Comparison of ENCODE assay signal across 12 cellular contexts in genomic region chr5:170389250-170389902, GRCh38. TPM values are rescaled to one million over a fixed set of nuclear protein-coding genes. Genes with fewer than 3 reads are reported as not detected.
A peak's percentile ranks its signal among the peaks of the same experiment; 100 is the strongest.
DNase-seq lines count a peak whose midpoint lies in the region; ATAC-seq and TF ChIP-seq lines count a peak whose summit lies in the region.
"Had no signal": no experiment of that assay in that cellular context is flagged by ENCODE, and none has a peak within 500 bp of the region (broad histone marks: within the 10 kb centered on the region; RNA-seq: fewer than 3 reads in every experiment).

TSS of gene KCNMB1 (minus strand) at chr5:170389367. CDS start at chr5:170385447, 3,920 bp downstream.

- peaks cover 0 to 5% of the 10 kb centered on the region in 2 donors for H3K4me1 ChIP-seq in esophagus (ENCODE audit: control insufficient read depth in 2 of 2, insufficient read depth in 2 of 2, low read length in 1 of 2)
- no peaks in the 10 kb centered on the region for H3K4me1 ChIP-seq in vagina

- H3K27ac Mint-ChIP-seq in naive B cell (peak within 1 kb of the TSS in 4 of 6 donors; percentile 38 to 76 (median 48)), immature natural killer cell (no peak within 1 kb of the TSS)
- H3K27ac Mint-ChIP-seq: activated naive CD4-positive, alpha-beta T cell treated with anti-CD3 and anti-CD28 coated beads, Interleukin-2, amount 50 U/mL, for 24 hours; stimulated activated naive CD8-positive, alpha-beta T cell treated with anti-CD3 and anti-CD28 coated beads, Interleukin-15, Interleukin-2, amounts not matched to agents 100 ng/mL and 50 ng/mL, for 24 hours had no signal

- H3K36me3 ChIP-seq in esophagus (ENCODE audit: control insufficient read depth in 2 of 2, insufficient read depth in 2 of 2, low read length in 1 of 2), result no peaks in the 10 kb centered on the region
- H3K36me3 ChIP-seq in vagina, result no peaks in the 10 kb centered on the region

- H3K4me3 ChIP-seq in esophagus (ENCODE audit: low read depth in 1 of 2, low read length in 2 of 2), result peak within 1 kb of the TSS; percentile 19 to 46
- peak within 1 kb of the TSS; percentile 29 to 32 for H3K4me3 ChIP-seq in vagina

- DNase-seq in NOMO-1 (lab: John Stamatoyannopoulos, UW; ENCODE audit: unreplicated experiment in 2 of 2), result peak; percentile 17 to 37
- DNase-seq in NOMO-1 treated with dmso at 0.1 percent for 144 hours (lab: John Stamatoyannopoulos, UW; ENCODE audit: unreplicated experiment), result no peak
- DNase-seq in naive B cell, result no peak
- no peak for DNase-seq in vagina (ENCODE audit: extremely low spot score in 2 of 2)
- no peak for DNase-seq in GM20000 (ENCODE audit: low spot score)
- DNase-seq in immature natural killer cell, result no peak
- DNase-seq: NCI-H1048 had no signal

- peaks cover 0 to 2% (median 0%) of the 10 kb centered on the region in 7 donors for H3K9me3 Mint-ChIP-seq in naive B cell
- H3K9me3 Mint-ChIP-seq in immature natural killer cell, result no peaks in the 10 kb centered on the region
- H3K9me3 Mint-ChIP-seq: activated naive CD4-positive, alpha-beta T cell treated with anti-CD3 and anti-CD28 coated beads, Interleukin-2, amount 50 U/mL, for 24 hours; stimulated activated naive CD8-positive, alpha-beta T cell treated with anti-CD3 and anti-CD28 coated beads, Interleukin-15, Interleukin-2, amounts not matched to agents 100 ng/mL and 50 ng/mL, for 24 hours had no signal

- H3K4me1 Mint-ChIP-seq in naive B cell, result peaks cover 30 to 36% (median 33%) of the 10 kb centered on the region in 3 donors
- H3K4me1 Mint-ChIP-seq in immature natural killer cell, result peaks cover 3 to 14% of the 10 kb centered on the region in 2 donors

- no peak for TF ChIP-seq CTCF in vagina (IDR thresholded peaks at IDR 0.05)
- no peak for TF ChIP-seq CTCF in GM20000 (IDR thresholded peaks at IDR 0.05; ENCODE audit: extremely low read depth, missing control alignments)

- H3K27me3 Mint-ChIP-seq in naive B cell (peaks cover 0 to 7% (median 6%) of the 10 kb centered on the region in 3 donors), immature natural killer cell (ENCODE audit: low read depth in 3 of 3) (peaks cover 1 to 31% (median 4%) of the 10 kb centered on the region in 3 donors)

- no peaks in the 10 kb centered on the region for H3K27me3 ChIP-seq in esophagus (ENCODE audit: control insufficient read depth in 1 of 2, insufficient read depth in 2 of 2, low read length in 2 of 2)
- H3K27me3 ChIP-seq in vagina, result no peaks in the 10 kb centered on the region

- H3K4me3 Mint-ChIP-seq in naive B cell (peak within 1 kb of the TSS in 3 of 8 donors; percentile 11 to 57 (median 32)), immature natural killer cell (peak within 1 kb of the TSS in 1 of 5 donors; percentile 5)
- H3K4me3 Mint-ChIP-seq: activated naive CD4-positive, alpha-beta T cell treated with anti-CD3 and anti-CD28 coated beads, Interleukin-2, amount 50 U/mL, for 24 hours; stimulated activated naive CD8-positive, alpha-beta T cell treated with anti-CD3 and anti-CD28 coated beads, Interleukin-15, Interleukin-2, amounts not matched to agents 100 ng/mL and 50 ng/mL, for 24 hours had no signal

- H3K36me3 Mint-ChIP-seq in naive B cell, result no peaks in the 10 kb centered on the region
- no peaks in the 10 kb centered on the region for H3K36me3 Mint-ChIP-seq in immature natural killer cell
- H3K36me3 Mint-ChIP-seq: activated naive CD4-positive, alpha-beta T cell treated with anti-CD3 and anti-CD28 coated beads, Interleukin-2, amount 50 U/mL, for 24 hours had no signal

- H3K27ac ChIP-seq in esophagus (ENCODE audit: low read depth in 2 of 2, low read length in 1 of 2) (peak within 1 kb of the TSS; percentile 55 to 86), vagina (peak within 1 kb of the TSS; percentile 49)

- no peak for TF ChIP-seq POLR2A in vagina (IDR thresholded peaks at IDR 0.05)

- no peaks in the 10 kb centered on the region for H3K9me3 ChIP-seq in esophagus (ENCODE audit: control insufficient read depth in 2 of 2, insufficient read depth in 1 of 2, low read depth in 1 of 2, low read length in 1 of 2)
- no peaks in the 10 kb centered on the region for H3K9me3 ChIP-seq in vagina

- intact Hi-C loops in vagina (cut with DNase I), result no loop called here

- WGBS in esophagus, 2 donors, result 38% methylated on average over 11 of the region's 11 CpGs

- ATAC-seq in naive B cell (ENCODE audit: low read depth in 2 of 2) (no peak), GM21381 (IDR thresholded peaks at IDR 0.05; ENCODE audit: unreplicated experiment) (no peak)
- ATAC-seq: left colon had no signal

RNA-seq across cellular contexts. Expression of gene KCNMB1, which starts in this region (rescaled TPM):
- 1 to 10 TPM; 4.2 to 8.2 TPM for polyA plus RNA-seq in esophagus
- polyA plus RNA-seq in naive B cell (ENCODE audit: low read depth in 6 of 6), result not detected
- 4.9 TPM for total RNA-seq in vagina
- under 1 TPM in 2 of 3 donors, not detected in 1; 0.07 to 0.18 TPM for polyA plus RNA-seq in immature natural killer cell

Comparison
In these comparisons a context has a peak if more than half of its experiments do, and no peak if none do; other contexts are left out.
1. RNA of gene KCNMB1 (polyA plus RNA-seq): 4.2 to 8.2 TPM in esophagus; 0.07 to 0.18 TPM in immature natural killer cell and not detected in naive B cell; every median in the first group is over 4 times any median in the second.
2. DNase-seq: peak in NOMO-1 (2 of 2); none in NOMO-1 treated with dmso at 0.1 percent for 144 hours (single experiment), naive B cell (single experiment), vagina (0 of 2), GM20000 (single experiment) and immature natural killer cell (0 of 3).
3. H3K27ac Mint-ChIP-seq: peak in naive B cell (4 of 6); none in immature natural killer cell (0 of 6).